25 cellular contexts compared by ENCODE assay signal in the genomic region with DNA sequence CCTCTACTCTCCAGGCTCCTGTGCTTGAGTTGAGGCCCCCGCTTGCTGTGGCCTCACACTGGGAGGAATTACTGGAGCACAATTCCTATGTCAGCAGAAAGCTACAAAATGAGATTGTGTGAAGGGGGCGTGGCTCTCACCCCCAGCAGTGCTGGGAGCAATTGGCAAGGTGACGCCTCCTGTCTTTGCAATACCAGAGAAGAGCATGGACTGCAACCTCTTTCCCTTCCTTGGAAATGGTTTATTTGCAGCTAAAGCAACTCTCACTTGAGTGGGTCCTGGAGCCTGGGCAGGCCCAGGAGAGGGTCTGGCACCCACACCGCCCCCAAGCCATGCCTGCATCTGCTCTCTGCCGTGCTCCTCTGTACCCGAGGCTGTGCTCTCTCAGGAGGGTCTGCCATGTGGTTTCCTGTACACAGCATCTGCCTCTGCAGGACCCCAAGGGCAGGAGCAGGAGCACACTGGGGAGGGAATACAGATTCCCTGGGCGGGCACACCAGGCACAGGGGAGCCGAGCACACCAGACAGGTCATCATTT. TPM values are rescaled to one million over a fixed set of nuclear protein-coding genes. Genes with fewer than 3 reads are reported as not detected.
DNase-seq lines count a peak whose midpoint lies in the region; ATAC-seq and TF ChIP-seq lines count a peak whose summit lies in the region.
"Had no signal": no experiment of that assay in that cellular context is flagged by ENCODE, and none has a peak within 500 bp of the region (broad histone marks: within the 10 kb centered on the region; RNA-seq: fewer than 3 reads in every experiment).

No MANE protein-coding gene starts in this region.

- H3K27ac Mint-ChIP-seq in activated CD4-positive, alpha-beta T cell treated with anti-CD3 and anti-CD28 coated beads, Interleukin-2, amount 10 ng/mL, durations not matched to agents 7 days and 5 days = no peak overlapping the region
- H3K27ac Mint-ChIP-seq: activated CD4-positive, alpha-beta T cell treated with anti-CD3 and anti-CD28 coated beads, Interleukin-2, amount 10 ng/mL, durations not matched to agents 24 days and 14 days; activated T-helper 17 cell treated with anti-CD3 and anti-CD28 coated beads, Interleukin-2, amount 50 U/mL, for 72 hours; GM23338; T-cell had no signal

- no peak overlapping the region for H3K4me3 Mint-ChIP-seq in activated CD4-positive, alpha-beta T cell treated with anti-CD3 and anti-CD28 coated beads, Interleukin-2, amount 10 ng/mL, durations not matched to agents 7 days and 5 days
- H3K4me3 Mint-ChIP-seq: activated CD4-positive, alpha-beta T cell treated with anti-CD3 and anti-CD28 coated beads, Interleukin-2, amount 10 ng/mL, durations not matched to agents 24 days and 14 days; activated T-helper 17 cell treated with anti-CD3 and anti-CD28 coated beads, Interleukin-2, amount 50 U/mL, for 72 hours; GM23338; T-cell had no signal

- TF ChIP-seq POLR2A in Peyer's patch (IDR thresholded peaks at IDR 0.05) = no peak

- 91% methylated on average over 5 of the region's 8 CpGs for WGBS in SK-N-SH (ENCODE audit: low lambda C conversion rate)

- DNase-seq in SK-N-SH (peak; percentile 59), Peyer's patch (peak in 2 of 3 donors; percentile 13 to 15), iPS-NIHi7 (ENCODE audit: extremely low spot score) (peak; percentile 62), sciatic nerve (ENCODE audit: low spot score) (peak; percentile 47), RPMI8226 (no peak), NCI-H1436 (lab: John Stamatoyannopoulos, UW) (no peak)
- DNase-seq in activated CD4-positive, alpha-beta T cell treated with anti-CD3 and anti-CD28 coated beads, Interleukin-2, amount 10 ng/mL, durations not matched to agents 7 days and 5 days = no peak
- DNase-seq: activated CD4-positive, alpha-beta T cell treated with anti-CD3 and anti-CD28 coated beads, Interleukin-2, amount 10 ng/mL, durations not matched to agents 24 days and 14 days; DMS79 treated with DMSO at 0.1 percent for 48 hours; effector CD4-positive, alpha-beta T cell; erythroblast; foreskin fibroblast; hippocampal formation; NCI-H1436 treated with DMSO at 0.1 percent for 48 hours; SHP77; stimulated activated CD4-positive, alpha-beta T cell treated with anti-CD3 and anti-CD28 coated beads, Interleukin-15, amount 100 ng/mL, for 24 hours; stimulated activated CD8-positive, alpha-beta memory T cell treated with anti-CD3 and anti-CD28 coated beads, Interleukin-4, amount 100 ng/mL, for 48 hours; T-cell had no signal

- no peak for TF ChIP-seq RAD21 in SK-N-SH (IDR thresholded peaks at IDR 0.05; ENCODE audit: low read length)

- no peak for TF ChIP-seq EP300 in SK-N-SH (IDR thresholded peaks at IDR 0.05; ENCODE audit: borderline replicate concordance in 1 of 2, low read depth in 1 of 2, low read length in 1 of 2)

- H4K20me1 ChIP-seq in SK-N-SH (ENCODE audit: insufficient read depth) = 0 out of 2 replicates have a peak, but pooled peaks cover 4% of the 10 kb centered on the region

- 0 out of 2 replicates have a peak, but pooled peaks cover 3% of the 10 kb centered on the region for H3K79me2 ChIP-seq in SK-N-SH (ENCODE audit: insufficient read depth)

- no peaks in the 10 kb centered on the region for H3K36me3 Mint-ChIP-seq in activated CD4-positive, alpha-beta T cell treated with anti-CD3 and anti-CD28 coated beads, Interleukin-2, amount 10 ng/mL, durations not matched to agents 7 days and 5 days (ENCODE audit: low read depth)
- H3K36me3 Mint-ChIP-seq: T-cell had no signal

- H3K9me3 Mint-ChIP-seq in activated CD4-positive, alpha-beta T cell treated with anti-CD3 and anti-CD28 coated beads, Interleukin-2, amount 10 ng/mL, durations not matched to agents 7 days and 5 days = no peaks in the 10 kb centered on the region
- H3K9me3 Mint-ChIP-seq: activated CD4-positive, alpha-beta T cell treated with anti-CD3 and anti-CD28 coated beads, Interleukin-2, amount 10 ng/mL, durations not matched to agents 24 days and 14 days; activated T-helper 17 cell treated with anti-CD3 and anti-CD28 coated beads, Interleukin-2, amount 50 U/mL, for 72 hours; T-cell had no signal

- H3F3A ChIP-seq in SK-N-SH (replicated peaks; ENCODE audit: insufficient read depth) = no peaks in the 10 kb centered on the region

- no peak overlapping the region for H3K4me2 ChIP-seq in SK-N-SH
- H3K4me2 ChIP-seq: GM23338 had no signal

- intact Hi-C loops in sciatic nerve (cut with DNase I) = no loop called here

- H3K36me3 ChIP-seq in SK-N-SH (replicated peaks in 1 of 2; ENCODE audit: control insufficient read depth in 1 of 2, insufficient read depth in 2 of 2, low read length in 1 of 2) (peaks cover 0 to 5% of the 10 kb centered on the region in 2 experiments), Peyer's patch (no peaks in the 10 kb centered on the region)
- H3K36me3 ChIP-seq: upper lobe of left lung had no signal

- ATAC-seq in SK-N-SH treated with all-trans-retinoic acid at 6 μM for 48 hours (no peak), sciatic nerve (no peak)
- ATAC-seq: activated T-helper 17 cell treated with anti-CD3 and anti-CD28 coated beads, Interleukin-2, amount 50 U/mL, for 72 hours; GM23338; right cardiac atrium; T-cell had no signal

- H3K4me1 Mint-ChIP-seq in activated CD4-positive, alpha-beta T cell treated with anti-CD3 and anti-CD28 coated beads, Interleukin-2, amount 10 ng/mL, durations not matched to agents 7 days and 5 days = no peaks in the 10 kb centered on the region
- H3K4me1 Mint-ChIP-seq: activated CD4-positive, alpha-beta T cell treated with anti-CD3 and anti-CD28 coated beads, Interleukin-2, amount 10 ng/mL, durations not matched to agents 24 days and 14 days; activated T-helper 17 cell treated with anti-CD3 and anti-CD28 coated beads, Interleukin-2, amount 50 U/mL, for 72 hours; T-cell had no signal

- H3K9me2 ChIP-seq in SK-N-SH = no peaks in the 10 kb centered on the region

- no peaks in the 10 kb centered on the region for H3K9me3 ChIP-seq in SK-N-SH
- no peaks in the 10 kb centered on the region for H3K9me3 ChIP-seq in Peyer's patch
- H3K9me3 ChIP-seq: upper lobe of left lung had no signal

- POLR2A ChIA-PET in SK-N-SH (lab: Yijun Ruan, JAX) = no interaction called here
- POLR2A ChIA-PET in activated CD4-positive, alpha-beta T cell treated with anti-CD3 and anti-CD28 coated beads, Interleukin-2, amount 10 ng/mL, durations not matched to agents 7 days and 5 days (lab: Charles Lee) = no interaction called here

- H2AFZ ChIP-seq in SK-N-SH (ENCODE audit: low read depth) = no peak overlapping the region
- H2AFZ ChIP-seq: GM23338 had no signal

- H3K4me1 ChIP-seq in SK-N-SH (ENCODE audit: control insufficient read depth in 1 of 2, insufficient read depth in 2 of 2, low read depth in 1 of 2, low read length in 1 of 2) (peaks cover 0 to 12% of the 10 kb centered on the region in 2 experiments; a peak in 2 of 4 replicates), Peyer's patch (no peaks in the 10 kb centered on the region)
- H3K4me1 ChIP-seq: upper lobe of left lung had no signal

- CTCF ChIA-PET in SK-N-SH (lab: Yijun Ruan, JAX) = interaction anchor here (1.1 to 1.5 kb wide), 3 partner anchors 10 to 72 kb away, joined by 3 read pairs; no protein-coding TSS in a partner anchor
- CTCF ChIA-PET in activated CD4-positive, alpha-beta T cell treated with anti-CD3 and anti-CD28 coated beads, Interleukin-2, amount 10 ng/mL, durations not matched to agents 7 days and 5 days (lab: Charles Lee) = no interaction called here

- no peaks in the 10 kb centered on the region for H3K27me3 ChIP-seq in SK-N-SH (ENCODE audit: insufficient read depth)
- H3K27me3 ChIP-seq in Peyer's patch = no peaks in the 10 kb centered on the region
- H3K27me3 ChIP-seq: upper lobe of left lung had no signal

- H3K9ac ChIP-seq in SK-N-SH = no peak overlapping the region

- TF ChIP-seq CTCF in SK-N-SH (IDR thresholded peaks at IDR 0.05) = no peak
- no peak for TF ChIP-seq CTCF in Peyer's patch (IDR thresholded peaks at IDR 0.05)

- no peaks in the 10 kb centered on the region for H3K27me3 Mint-ChIP-seq in activated CD4-positive, alpha-beta T cell treated with anti-CD3 and anti-CD28 coated beads, Interleukin-2, amount 10 ng/mL, durations not matched to agents 7 days and 5 days
- H3K27me3 Mint-ChIP-seq: activated CD4-positive, alpha-beta T cell treated with anti-CD3 and anti-CD28 coated beads, Interleukin-2, amount 10 ng/mL, durations not matched to agents 24 days and 14 days; activated T-helper 17 cell treated with anti-CD3 and anti-CD28 coated beads, Interleukin-2, amount 50 U/mL, for 72 hours; T-cell had no signal

- H3K4me3 ChIP-seq in SK-N-SH (ENCODE audit: low read depth in 2 of 2, low read length in 1 of 2) = no peak overlapping the region
- no peak overlapping the region for H3K4me3 ChIP-seq in Peyer's patch
- H3K4me3 ChIP-seq: GM23338, upper lobe of left lung had no signal

- no peak overlapping the region for H3K27ac ChIP-seq in SK-N-SH (ENCODE audit: low read depth in 2 of 2, low read length in 1 of 2)
- no peak overlapping the region for H3K27ac ChIP-seq in Peyer's patch
- H3K27ac ChIP-seq: upper lobe of left lung had no signal

TF ChIP-seq in SK-N-SH, 30 proteins besides CTCF, POLR2A, EP300 and RAD21:
- no peak for TF ChIP-seq SMC3 (IDR thresholded peaks at IDR 0.05; ENCODE audit: low read depth, low read length)
- no peak for TF ChIP-seq FOSL2 (IDR thresholded peaks at IDR 0.05; ENCODE audit: borderline replicate concordance, low read depth)

RNA-seq across cellular contexts. Expression of a gene that starts 32.9 kb away (rescaled TPM):
- polyA plus RNA-seq in SK-N-SH (2012; rRNA removed) = 0.37 and 0.43 TPM in 2 replicates
- 0.03 and 0.04 TPM in 2 replicates for polyA plus RNA-seq in SK-N-SH (2012; cell fraction: cytosol; rRNA removed)
- 4.3 and 4.4 TPM in 2 replicates for polyA plus RNA-seq in SK-N-SH (2012; cell fraction: nucleus; rRNA removed)
- not detected for total RNA-seq in Peyer's patch
- not detected for total RNA-seq in sciatic nerve
- total RNA-seq in activated CD4-positive, alpha-beta T cell treated with anti-CD3 and anti-CD28 coated beads, Interleukin-2, amount 10 ng/mL, durations not matched to agents 7 days and 5 days = under 1 TPM in 1 of 2 experiments, not detected in 1; 0.10 TPM
- total RNA-seq: A172; activated CD4-positive, alpha-beta T cell treated with anti-CD3 and anti-CD28 coated beads, Interleukin-2, amount 10 ng/mL, durations not matched to agents 24 days and 14 days; activated T-helper 17 cell treated with anti-CD3 and anti-CD28 coated beads, Interleukin-2, amount 50 U/mL, for 72 hours; omental fat pad had no signal
- polyA plus RNA-seq: GM23338 had no signal

RNA-seq across cellular contexts. Expression of a gene that starts 54.2 kb away (rescaled TPM):
- 0.05 TPM in 1 of 2 replicates, not detected in the other for polyA plus RNA-seq in SK-N-SH (2012; rRNA removed)
- 0.01 TPM in 2 replicates for polyA plus RNA-seq in SK-N-SH (2012; cell fraction: cytosol; rRNA removed)
- 0.02 and 0.08 TPM in 2 replicates for polyA plus RNA-seq in SK-N-SH (2012; cell fraction: nucleus; rRNA removed)
- 1 to 10 TPM in 2 of 4 donors, under 1 TPM in 1, not detected in 1; 0.53 to 5.7 (median 4.1) TPM for total RNA-seq in Peyer's patch
- not detected for total RNA-seq in sciatic nerve
- total RNA-seq in activated CD4-positive, alpha-beta T cell treated with anti-CD3 and anti-CD28 coated beads, Interleukin-2, amount 10 ng/mL, durations not matched to agents 7 days and 5 days = not detected
- total RNA-seq: activated CD4-positive, alpha-beta T cell treated with anti-CD3 and anti-CD28 coated beads, Interleukin-2, amount 10 ng/mL, durations not matched to agents 24 days and 14 days; activated T-helper 17 cell treated with anti-CD3 and anti-CD28 coated beads, Interleukin-2, amount 50 U/mL, for 72 hours; omental fat pad had no signal

Comparison
In these comparisons a context has a peak if more than half of its experiments do, and no peak if none do; other contexts are left out.
1. DNase-seq: peak in SK-N-SH (single experiment), Peyer's patch (2 of 3), iPS-NIHi7 (single experiment) and sciatic nerve (single experiment); none in activated CD4-positive, alpha-beta T cell treated with anti-CD3 and anti-CD28 coated beads, Interleukin-2, amount 10 ng/mL, durations not matched to agents 7 days and 5 days (single experiment), RPMI8226 (single experiment) and NCI-H1436 (single experiment).